ENCODE assay signal across 26 cellular contexts in genomic region chr15:29400701-29401100, GRCh38.
DNase-seq lines count a peak whose midpoint lies in the region; ATAC-seq and TF ChIP-seq lines count a peak whose summit lies in the region.
"Had no signal": no experiment of that assay in that cellular context is flagged by ENCODE, and none has a peak within 500 bp of the region (broad histone marks: within the 10 kb centered on the region; RNA-seq: fewer than 3 reads in every experiment).

No MANE protein-coding gene starts in this region.

- H3K27ac Mint-ChIP-seq in GM23338 (no peak overlapping the region), WTC11 (0 out of 2 replicates have a peak overlapping the region, but pooled peaks have one; percentile 75)
- H3K27ac Mint-ChIP-seq: CD8-positive, alpha-beta T cell; HFFc6 had no signal

- no peaks in the 10 kb centered on the region for H3F3A ChIP-seq in GM23338 (replicated peaks; ENCODE audit: low read depth)

- H3K9me3 Mint-ChIP-seq in GM23338: no peaks in the 10 kb centered on the region
- H3K9me3 Mint-ChIP-seq in WTC11: no peaks in the 10 kb centered on the region
- H3K9me3 Mint-ChIP-seq: CD8-positive, alpha-beta T cell; HFFc6 had no signal

- CTCF ChIA-PET in WTC11 (lab: Charles Lee): interaction anchor here (0.8 kb wide), 1 partner anchor 298 kb away, joined by 3 read pairs; no protein-coding TSS in a partner anchor

- H3K27me3 ChIP-seq in GM23338 (ENCODE audit: insufficient read depth): no peaks in the 10 kb centered on the region

- H3K27me3 Mint-ChIP-seq in GM23338 (ENCODE audit: insufficient read depth, low read depth, poor library complexity): peaks cover 11% of the 10 kb centered on the region
- H3K27me3 Mint-ChIP-seq in WTC11 (ENCODE audit: low read depth): no peaks in the 10 kb centered on the region

- DNase-seq in GM23338 (ENCODE audit: low spot score) (peak; percentile 77), WTC11 (ENCODE audit: low spot score) (peak; percentile 66), iPS-NIHi11 (ENCODE audit: low spot score) (peak; percentile 55), inferior parietal cortex (ENCODE audit: extremely low spot score) (no peak), kidney glomerular epithelial cell (lab: John Stamatoyannopoulos, UW) (no peak)
- DNase-seq: C1 segment of cervical spinal cord; CD8-positive, alpha-beta T cell; DMS 273 treated with DMSO at 0.1 percent for 48 hours; DMS79; EL; GF-D8; HFFc6; IMR-90; KG1; NCI-H1048; NCI-H1417; NCI-H1694; NCI-H2029 treated with DMSO at 0.1 percent for 48 hours; NCI-H2227 treated with DMSO at 0.1 percent for 48 hours; NCI-H69; SHP77 treated with DMSO at 0.1 percent for 48 hours had no signal

- H2AFZ ChIP-seq in GM23338: no peak overlapping the region; the same call in 1 of the 2 replicates

- H3K4me3 ChIP-seq in GM23338: peak overlapping the region; percentile 24
- H3K4me3 ChIP-seq: HAP-1 had no signal

- POLR2A ChIA-PET in WTC11 (lab: Charles Lee): no interaction called here

- peaks cover 47% of the 10 kb centered on the region for H3K4me1 ChIP-seq in GM23338 (ENCODE audit: insufficient read depth)
- H3K4me1 ChIP-seq: HAP-1 had no signal

- ATAC-seq in GM23338 (peak; percentile 80), WTC11 (peak; percentile 87), HG02981 (IDR thresholded peaks at IDR 0.05; ENCODE audit: unreplicated experiment) (no peak), HG02840 (IDR thresholded peaks at IDR 0.05; ENCODE audit: low FRiP score, unreplicated experiment) (no peak)
- ATAC-seq: CD8-positive, alpha-beta T cell; Panc1 had no signal

- no peaks in the 10 kb centered on the region for H3K79me2 ChIP-seq in GM23338 (replicated peaks; ENCODE audit: insufficient read depth)

- no peak for TF ChIP-seq CTCF in GM23338 (conservative IDR thresholded peaks at IDR 0.05; ENCODE audit: low read depth in 2 of 2)
- TF ChIP-seq CTCF in WTC11 (IDR thresholded peaks at IDR 0.05): no peak

- peak overlapping the region; percentile 58 for H3K4me3 Mint-ChIP-seq in GM23338
- H3K4me3 Mint-ChIP-seq in WTC11: peak overlapping the region; percentile 44
- H3K4me3 Mint-ChIP-seq: CD8-positive, alpha-beta T cell; HFFc6 had no signal

- no peaks in the 10 kb centered on the region for H4K20me1 ChIP-seq in GM23338 (replicated peaks; ENCODE audit: insufficient read depth)

- no peaks in the 10 kb centered on the region for H3K36me3 ChIP-seq in GM23338 (ENCODE audit: insufficient read depth)
- H3K36me3 ChIP-seq: HAP-1 had no signal

- no peaks in the 10 kb centered on the region for H3K36me3 Mint-ChIP-seq in GM23338 (ENCODE audit: low read depth)
- no peaks in the 10 kb centered on the region for H3K36me3 Mint-ChIP-seq in WTC11
- H3K36me3 Mint-ChIP-seq: CD8-positive, alpha-beta T cell had no signal

- peak overlapping the region; percentile 56 for H3K4me2 ChIP-seq in GM23338

- H3K9me2 ChIP-seq in GM23338 (ENCODE audit: insufficient read depth): no peaks in the 10 kb centered on the region

- H3K4me1 Mint-ChIP-seq in GM23338: peaks cover 56% of the 10 kb centered on the region
- H3K4me1 Mint-ChIP-seq in WTC11: peaks cover 63% of the 10 kb centered on the region

- no peak overlapping the region; the same call in 1 of the 2 replicates for H3K27ac ChIP-seq in GM23338 (ENCODE audit: low read depth)
- H3K27ac ChIP-seq: RWPE1 had no signal

TF ChIP-seq in WTC11, 78 proteins besides CTCF, POLR2A, EP300 and RAD21:
- TF ChIP-seq ZNF138 (CRISPR knock-in tag; conservative IDR thresholded peaks at IDR 0.05) (no peak), TEAD1 (CRISPR knock-in tag; IDR thresholded peaks at IDR 0.05) (no peak), SP1 (CRISPR knock-in tag; conservative IDR thresholded peaks at IDR 0.05) (0 out of 2 replicates have a peak, but pooled peaks have one; percentile 20), ZNF317 (CRISPR knock-in tag; IDR thresholded peaks at IDR 0.05; ENCODE audit: borderline replicate concordance, low read depth) (no peak), ZNF263 (CRISPR knock-in tag; IDR thresholded peaks at IDR 0.05; ENCODE audit: low read depth) (no peak)
- TF ChIP-seq, protein P1, sequence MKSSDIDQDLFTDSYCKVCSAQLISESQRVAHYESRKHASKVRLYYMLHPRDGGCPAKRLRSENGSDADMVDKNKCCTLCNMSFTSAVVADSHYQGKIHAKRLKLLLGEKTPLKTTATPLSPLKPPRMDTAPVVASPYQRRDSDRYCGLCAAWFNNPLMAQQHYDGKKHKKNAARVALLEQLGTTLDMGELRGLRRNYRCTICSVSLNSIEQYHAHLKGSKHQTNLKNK (CRISPR knock-in tag; IDR thresholded peaks at IDR 0.05): no peak
- TF ChIP-seq, protein P2, sequence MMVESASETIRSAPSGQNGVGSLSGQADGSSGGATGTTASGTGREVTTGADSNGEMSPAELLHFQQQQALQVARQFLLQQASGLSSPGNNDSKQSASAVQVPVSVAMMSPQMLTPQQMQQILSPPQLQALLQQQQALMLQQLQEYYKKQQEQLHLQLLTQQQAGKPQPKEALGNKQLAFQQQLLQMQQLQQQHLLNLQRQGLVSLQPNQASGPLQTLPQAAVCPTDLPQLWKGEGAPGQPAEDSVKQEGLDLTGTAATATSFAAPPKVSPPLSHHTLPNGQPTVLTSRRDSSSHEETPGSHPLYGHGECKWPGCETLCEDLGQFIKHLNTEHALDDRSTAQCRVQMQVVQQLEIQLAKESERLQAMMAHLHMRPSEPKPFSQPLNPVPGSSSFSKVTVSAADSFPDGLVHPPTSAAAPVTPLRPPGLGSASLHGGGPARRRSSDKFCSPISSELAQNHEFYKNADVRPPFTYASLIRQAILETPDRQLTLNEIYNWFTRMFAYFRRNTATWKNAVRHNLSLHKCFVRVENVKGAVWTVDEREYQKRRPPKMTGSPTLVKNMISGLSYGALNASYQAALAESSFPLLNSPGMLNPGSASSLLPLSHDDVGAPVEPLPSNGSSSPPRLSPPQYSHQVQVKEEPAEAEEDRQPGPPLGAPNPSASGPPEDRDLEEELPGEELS (CRISPR knock-in tag; IDR thresholded peaks at IDR 0.05): 0 out of 2 replicates have a peak, but pooled peaks have one; percentile 29

Comparison
In these comparisons a context has a peak if more than half of its experiments do, and no peak if none do; other contexts are left out.
1. ATAC-seq: peak in GM23338 (single experiment) and WTC11 (single experiment); none in HG02981 (single experiment) and HG02840 (single experiment).
2. DNase-seq: peak in GM23338 (single experiment), WTC11 (single experiment) and iPS-NIHi11 (single experiment); none in inferior parietal cortex (single experiment) and kidney glomerular epithelial cell (single experiment).